8 cellular contexts compared by ENCODE assay signal in the genomic region with DNA sequence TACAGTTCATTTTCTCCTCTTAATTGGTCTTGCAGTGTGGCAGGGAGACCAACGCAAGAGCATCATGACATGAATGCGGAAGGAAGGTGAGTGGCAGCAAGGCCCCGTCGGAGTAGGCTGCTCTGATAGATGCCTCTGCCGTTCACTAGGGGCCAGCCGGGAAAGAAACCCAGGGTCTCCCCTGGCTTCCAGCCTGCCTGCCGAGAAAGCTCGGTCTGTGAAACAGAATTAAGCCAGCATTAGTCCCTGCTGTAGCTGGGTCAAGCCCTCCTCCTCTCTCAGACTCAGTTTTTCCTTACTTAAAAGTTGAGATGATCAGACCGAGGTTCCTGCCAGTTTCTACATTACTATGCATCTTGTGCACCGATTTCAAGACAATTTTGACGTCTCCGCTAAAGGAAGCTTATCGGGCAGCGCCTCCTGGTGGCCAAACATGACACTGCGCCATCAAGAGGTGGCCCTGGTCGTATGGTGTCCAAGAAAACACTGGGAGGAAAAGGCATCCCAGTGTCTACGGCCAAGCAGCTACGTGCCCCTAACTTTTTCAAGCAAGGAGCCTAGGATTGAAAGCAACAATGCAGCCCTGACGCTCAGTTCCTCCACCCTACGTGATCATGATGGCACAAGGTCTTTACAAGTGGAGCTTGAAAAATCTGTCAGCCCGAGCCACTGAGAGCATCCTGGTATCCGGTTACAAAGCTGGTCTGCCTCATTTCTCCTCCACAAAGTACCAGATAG.
DNase-seq lines count a peak whose midpoint lies in the region; ATAC-seq and TF ChIP-seq lines count a peak whose summit lies in the region.

No MANE protein-coding gene starts in this region.

- H3K9me3 ChIP-seq in SK-N-SH (no peaks in the 10 kb centered on the region), cardiac muscle cell (ENCODE audit: low read depth) (no peaks in the 10 kb centered on the region), upper lobe of right lung (no peaks in the 10 kb centered on the region)

- peaks cover 10% of the 10 kb centered on the region for H3K27me3 Mint-ChIP-seq in activated naive CD8-positive, alpha-beta T cell treated with anti-CD3 and anti-CD28 coated beads for 36 hours

- H3K4me2 ChIP-seq in SK-N-SH = peak overlapping the region; percentile 10; the same call in 1 of the 2 replicates

- H3K4me1 ChIP-seq in ACC112 (ENCODE audit: control insufficient read depth, insufficient read depth, low read length, unreplicated experiment) (no peaks in the 10 kb centered on the region), SK-N-SH (ENCODE audit: control insufficient read depth in 1 of 2, insufficient read depth in 2 of 2, low read depth in 1 of 2, low read length in 1 of 2) (peaks cover 0 to 29% of the 10 kb centered on the region in 2 experiments; a peak in 1 of 4 replicates), cardiac muscle cell (ENCODE audit: low read depth) (no peaks in the 10 kb centered on the region), upper lobe of right lung (no peaks in the 10 kb centered on the region)

- TF ChIP-seq RAD21 in SK-N-SH (IDR thresholded peaks at IDR 0.05; ENCODE audit: low read length) = peak; percentile 99

- in situ Hi-C loops in GM13977 (cut with MboI; ENCODE audit: low pct_unique_long_range_greater_than_20kb, low sequenced_read_pairs, unreplicated experiment) = no loop called here

- no peaks in the 10 kb centered on the region for H3K9me3 Mint-ChIP-seq in activated naive CD8-positive, alpha-beta T cell treated with anti-CD3 and anti-CD28 coated beads for 36 hours

- no peak overlapping the region for H3K9ac ChIP-seq in SK-N-SH

- no peaks in the 10 kb centered on the region for H3K36me3 Mint-ChIP-seq in activated naive CD8-positive, alpha-beta T cell treated with anti-CD3 and anti-CD28 coated beads for 36 hours

- H3K9me2 ChIP-seq in SK-N-SH = no peaks in the 10 kb centered on the region

- H3K27ac ChIP-seq in ACC112 (ENCODE audit: low read depth, low read length) (no peak overlapping the region), SK-N-SH (ENCODE audit: low read depth in 2 of 2, low read length in 1 of 2) (no peak overlapping the region; a peak in 1 of 4 replicates), cardiac muscle cell (no peak overlapping the region), upper lobe of right lung (no peak overlapping the region)

- H3K79me2 ChIP-seq in ACC112 (ENCODE audit: control insufficient read depth, insufficient read depth, low read length, unreplicated experiment) = no peaks in the 10 kb centered on the region
- H3K79me2 ChIP-seq in SK-N-SH (ENCODE audit: insufficient read depth) = no peaks in the 10 kb centered on the region

- peaks cover 7% of the 10 kb centered on the region for H3K4me1 Mint-ChIP-seq in activated naive CD8-positive, alpha-beta T cell treated with anti-CD3 and anti-CD28 coated beads for 36 hours

- CTCF ChIA-PET in SK-N-SH (lab: Yijun Ruan, JAX) = interaction anchor here (0.7 to 8.0 kb wide), 94 partner anchors 11 to 636 kb away, joined by 3 to 220 read pairs (median 4); a partner anchor contains a TSS

- POLR2A ChIA-PET in SK-N-SH (lab: Yijun Ruan, JAX) = interaction anchor here (0.5 kb wide), 1 partner anchor 476 kb away, joined by 3 read pairs; a partner anchor contains a TSS

- peak; percentile 84 for ATAC-seq in upper lobe of right lung

- no peaks in the 10 kb centered on the region for H3F3A ChIP-seq in SK-N-SH (replicated peaks; ENCODE audit: insufficient read depth)

- TF ChIP-seq CTCF in GM13977 (IDR thresholded peaks at IDR 0.05; ENCODE audit: extremely low read depth, insufficient read depth, missing control alignments) (peak; percentile 95), SK-N-SH (IDR thresholded peaks at IDR 0.05) (peak; percentile 99), cardiac muscle cell (IDR thresholded peaks at IDR 0.05; ENCODE audit: low read depth, low read length) (peak; percentile 96), upper lobe of right lung (IDR thresholded peaks at IDR 0.05) (peak; percentile 98)

- H3K27ac Mint-ChIP-seq in activated naive CD8-positive, alpha-beta T cell treated with anti-CD3 and anti-CD28 coated beads for 36 hours = no peak overlapping the region

- TF ChIP-seq EP300 in SK-N-SH (IDR thresholded peaks at IDR 0.05; ENCODE audit: borderline replicate concordance in 1 of 2, low read depth in 1 of 2, low read length in 1 of 2) = no peak

- 41% methylated on average over 21 of the region's 22 CpGs for WGBS in SK-N-SH (ENCODE audit: low lambda C conversion rate)

- H3K36me3 ChIP-seq in ACC112 (ENCODE audit: insufficient read depth, low read length) (no peaks in the 10 kb centered on the region), SK-N-SH (replicated peaks in 1 of 2; ENCODE audit: control insufficient read depth in 1 of 2, insufficient read depth in 2 of 2, low read length in 1 of 2) (no peaks in the 10 kb centered on the region), cardiac muscle cell (no peaks in the 10 kb centered on the region), upper lobe of right lung (no peaks in the 10 kb centered on the region)

- no peak overlapping the region for H2AFZ ChIP-seq in ACC112 (ENCODE audit: low read length, unreplicated experiment)
- H2AFZ ChIP-seq in SK-N-SH (ENCODE audit: low read depth) = no peak overlapping the region

- intact Hi-C loops in posterior vena cava (cut with DNase I) (loop anchor here in 1 of 2 donors (2.0 to 5.0 kb wide), 2 partner anchors 470 to 625 kb away; no protein-coding TSS in a partner anchor), upper lobe of right lung (cut with DNase I) (loop anchor here (5.0 to 10.0 kb wide), 2 partner anchors 470 to 622 kb away; no protein-coding TSS in a partner anchor)

- DNase-seq in GM13977 (ENCODE audit: low spot score) (peak; percentile 77), Kasumi-1 (lab: John Stamatoyannopoulos, UW) (peak; percentile 34 to 54), SK-N-SH (peak; percentile 67), cardiac muscle cell (ENCODE audit: low read depth in 1 of 2, low spot score in 1 of 2) (peak; percentile 73 to 86), posterior vena cava (ENCODE audit: low spot score) (peak; percentile 94), upper lobe of right lung (peak; percentile 86)
- DNase-seq in activated naive CD8-positive, alpha-beta T cell treated with anti-CD3 and anti-CD28 coated beads for 36 hours = peak; percentile 54

- H3K27me3 ChIP-seq in ACC112 (ENCODE audit: insufficient read depth, low read length) (peaks cover 48% of the 10 kb centered on the region), SK-N-SH (ENCODE audit: insufficient read depth) (no peaks in the 10 kb centered on the region; the same call in 1 of the 2 replicates), cardiac muscle cell (no peaks in the 10 kb centered on the region), upper lobe of right lung (peaks cover 8% of the 10 kb centered on the region)

- no peaks in the 10 kb centered on the region for H4K20me1 ChIP-seq in SK-N-SH (ENCODE audit: insufficient read depth)

- 0 out of 2 replicates have a peak overlapping the region, but pooled peaks have one; percentile 3 for H3K4me3 ChIP-seq in ACC112 (ENCODE audit: low read depth, low read length)
- H3K4me3 ChIP-seq in SK-N-SH (ENCODE audit: low read depth in 2 of 2, low read length in 1 of 2) = peak overlapping the region in 1 of 2 experiments; percentile 28; a peak in 1 of 4 replicates
- H3K4me3 ChIP-seq in cardiac muscle cell = no peak overlapping the region
- no peak overlapping the region for H3K4me3 ChIP-seq in upper lobe of right lung

- no peak overlapping the region for H3K4me3 Mint-ChIP-seq in activated naive CD8-positive, alpha-beta T cell treated with anti-CD3 and anti-CD28 coated beads for 36 hours

TF ChIP-seq in SK-N-SH, 30 proteins besides CTCF, POLR2A, EP300 and RAD21:
- TF ChIP-seq CHD2 (IDR thresholded peaks at IDR 0.05; ENCODE audit: low read length, partially characterized antibody) = peak; percentile 21
- TF ChIP-seq FOXJ3 (CRISPR knock-in tag; IDR thresholded peaks at IDR 0.05) = 0 out of 2 replicates have a peak, but pooled peaks have one; percentile 20
- TF ChIP-seq, protein P1, sequence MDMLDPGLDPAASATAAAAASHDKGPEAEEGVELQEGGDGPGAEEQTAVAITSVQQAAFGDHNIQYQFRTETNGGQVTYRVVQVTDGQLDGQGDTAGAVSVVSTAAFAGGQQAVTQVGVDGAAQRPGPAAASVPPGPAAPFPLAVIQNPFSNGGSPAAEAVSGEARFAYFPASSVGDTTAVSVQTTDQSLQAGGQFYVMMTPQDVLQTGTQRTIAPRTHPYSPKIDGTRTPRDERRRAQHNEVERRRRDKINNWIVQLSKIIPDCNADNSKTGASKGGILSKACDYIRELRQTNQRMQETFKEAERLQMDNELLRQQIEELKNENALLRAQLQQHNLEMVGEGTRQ (IDR thresholded peaks at IDR 0.05; ENCODE audit: borderline replicate concordance, low read depth, low read length) = no peak
- peak; percentile 99 for TF ChIP-seq SMC3 (IDR thresholded peaks at IDR 0.05; ENCODE audit: low read depth, low read length)
- no peak for TF ChIP-seq SIN3A (IDR thresholded peaks at IDR 0.05; ENCODE audit: borderline replicate concordance, low read depth, low read length)

Comparison
In these comparisons a context has a peak if more than half of its experiments do, and no peak if none do; other contexts are left out.
1. DNase-seq: peak in every context shown above with its lines; median percentile 94 in posterior vena cava; 86 in upper lobe of right lung; 80 in cardiac muscle cell; 77 in GM13977; 67 in SK-N-SH; 54 in activated naive CD8-positive, alpha-beta T cell treated with anti-CD3 and anti-CD28 coated beads for 36 hours; 44 in Kasumi-1.